ENCODE assay signal across 8 cellular contexts in the genomic region with DNA sequence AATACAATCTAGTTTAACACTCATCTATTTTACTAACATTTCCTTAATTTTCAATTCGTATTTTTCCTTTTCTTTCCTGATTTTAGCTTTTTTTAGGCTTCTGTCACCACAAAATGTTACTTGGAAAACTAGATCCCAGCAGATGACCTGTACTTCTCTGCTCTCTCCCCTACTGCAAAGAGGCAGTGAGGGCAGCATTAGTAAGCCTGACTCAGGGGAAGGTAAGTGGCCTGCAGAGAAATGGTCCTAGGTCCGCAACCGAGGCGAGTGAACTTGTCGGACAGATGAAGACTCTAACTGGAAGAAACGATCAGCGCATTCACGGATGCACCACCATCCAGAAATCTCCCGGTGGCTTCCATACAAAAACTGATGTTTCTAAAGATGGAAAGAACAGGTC. TPM values are rescaled to one million over a fixed set of nuclear protein-coding genes. Genes with fewer than 3 reads are reported as not detected.
DNase-seq lines count a peak whose midpoint lies in the region; ATAC-seq and TF ChIP-seq lines count a peak whose summit lies in the region.

No MANE protein-coding gene starts in this region.

- no TSS peak for BruUV-seq in Calu3 (replicated peaks; lab: Mats Ljungman, UMichigan)

- CTCF ChIA-PET in Calu3 (lab: Charles Lee) = interaction anchor here (0.7 to 2.0 kb wide), 3 partner anchors 30 to 249 kb away, joined by 3 to 8 read pairs (median 3); no protein-coding TSS in a partner anchor

- H3K9ac ChIP-seq in SK-N-MC (ENCODE audit: insufficient read length) = peak overlapping the region; percentile 51

- H3K27ac Mint-ChIP-seq in Calu3 (ENCODE audit: unreplicated experiment) = peak overlapping the region; percentile 94

- H3K27ac ChIP-seq in SK-N-MC = peak overlapping the region; percentile 88
- peak overlapping the region; percentile 73 to 93 (median 82) for H3K27ac ChIP-seq in esophagus squamous epithelium

- H3K4me3 ChIP-seq in SK-N-MC = no peak overlapping the region
- H3K4me3 ChIP-seq in esophagus squamous epithelium = peak overlapping the region in 1 of 4 donors; percentile 19

- H3K27me3 Mint-ChIP-seq in Calu3 (ENCODE audit: unreplicated experiment) = no peaks in the 10 kb centered on the region

- H3K36me3 Mint-ChIP-seq in Calu3 (ENCODE audit: insufficient read depth, unreplicated experiment) = peaks cover 47% of the 10 kb centered on the region

- no peak for TF ChIP-seq POLR2A in esophagus squamous epithelium (IDR thresholded peaks at IDR 0.05)

- TF ChIP-seq CTCF in Calu3 (IDR thresholded peaks at IDR 0.05; ENCODE audit: unreplicated experiment) = no peak
- no peak for TF ChIP-seq CTCF in esophagus squamous epithelium (IDR thresholded peaks at IDR 0.05)

- DNase-seq in Calu3 = no peak
- no peak for DNase-seq in SK-N-MC (ENCODE audit: low read depth, low spot score)
- DNase-seq in esophagus squamous epithelium (lab: John Stamatoyannopoulos, UW) = no peak
- DNase-seq in renal cortical epithelial cell (ENCODE audit: low read depth) = peak; percentile 54
- DNase-seq in HuH-7.5 (ENCODE audit: low spot score) = no peak
- DNase-seq in NCI-H2196 (lab: John Stamatoyannopoulos, UW; ENCODE audit: unreplicated experiment) = no peak

- no peak overlapping the region for H3K4me3 Mint-ChIP-seq in Calu3 (ENCODE audit: low read depth, unreplicated experiment)

- no peaks in the 10 kb centered on the region; the same call in 1 of the 2 replicates for H3K36me3 ChIP-seq in SK-N-MC (ENCODE audit: insufficient read depth, low read length)
- peaks cover 10 to 78% (median 16%) of the 10 kb centered on the region in 3 donors for H3K36me3 ChIP-seq in esophagus squamous epithelium

- no peaks in the 10 kb centered on the region for H3K9me3 Mint-ChIP-seq in Calu3 (ENCODE audit: low read depth, unreplicated experiment)

- no peaks in the 10 kb centered on the region for H3K27me3 ChIP-seq in esophagus squamous epithelium

- H3K4me1 ChIP-seq in esophagus squamous epithelium = peaks cover 21 to 73% (median 47%) of the 10 kb centered on the region in 3 donors

- ATAC-seq in esophagus mucosa = no peak
- ATAC-seq in HG03342 (IDR thresholded peaks at IDR 0.05; ENCODE audit: unreplicated experiment) = no peak

- H3K4me1 Mint-ChIP-seq in Calu3 (ENCODE audit: low read depth, unreplicated experiment) = peaks cover 17% of the 10 kb centered on the region

- intact Hi-C loops in Calu3 (cut with micrococcal nuclease; ENCODE audit: unreplicated experiment) = loop anchor here (2.0 kb wide), 1 partner anchor 34 kb away; the partner anchor contains the start of genes LSM3 and XPC
- intact Hi-C loops in esophagus squamous epithelium (cut with DNase I) = no loop called here

- H3K9me3 ChIP-seq in SK-N-MC (ENCODE audit: low read depth, low read length) (no peaks in the 10 kb centered on the region), esophagus squamous epithelium (no peaks in the 10 kb centered on the region)

- WGBS in esophagus squamous epithelium, 2 donors = 83 to 88% methylated on average over 9 of the region's 9 CpGs

RNA-seq across cellular contexts. Expression of gene TMEM43, which starts 20.4 kb away (rescaled TPM):
- total RNA-seq in Calu3 (2022) = 56.2 and 57.0 TPM in 2 replicates
- 100 to 1,000 TPM in 1 of 4 donors, 10 to 100 TPM in 3; 64.0 to 140 (median 76.3) TPM for total RNA-seq in esophagus squamous epithelium
- 53.5 and 76.2 TPM in 2 replicates for total RNA-seq in renal cortical epithelial cell
- 55.7 TPM for total RNA-seq in esophagus mucosa

RNA-seq across cellular contexts. Expression of gene CHCHD4, which starts 20.6 kb away (rescaled TPM):
- total RNA-seq in Calu3 (2022) = 14.3 and 16.7 TPM in 2 replicates
- 10 to 100 TPM in 3 of 4 donors, 1 to 10 TPM in 1; 4.2 to 17.8 (median 16.3) TPM for total RNA-seq in esophagus squamous epithelium
- total RNA-seq in renal cortical epithelial cell = 15.4 and 17.7 TPM in 2 replicates
- 13.0 TPM for total RNA-seq in esophagus mucosa

RNA-seq across cellular contexts. Expression of gene XPC, which starts 33.2 kb away (rescaled TPM):
- total RNA-seq in Calu3 (2022) (23.8 and 24.3 TPM in 2 replicates), esophagus squamous epithelium (10 to 100 TPM; 14.4 to 47.9 (median 30.0) TPM), renal cortical epithelial cell (31.8 and 135 TPM in 2 replicates), esophagus mucosa (13.4 TPM)

RNA-seq across cellular contexts. Expression of gene LSM3, which starts 33.4 kb away (rescaled TPM):
- 16.7 and 17.7 TPM in 2 replicates for total RNA-seq in Calu3 (2022)
- total RNA-seq in esophagus squamous epithelium = 10 to 100 TPM in 3 of 4 donors, 1 to 10 TPM in 1; 6.3 to 21.5 (median 13.7) TPM
- 10.4 and 15.6 TPM in 2 replicates for total RNA-seq in renal cortical epithelial cell
- 10.3 TPM for total RNA-seq in esophagus mucosa
